17 cellular contexts compared by ENCODE assay signal in genomic region chr17:60439501-60439900, GRCh38. TPM values are rescaled to one million over a fixed set of nuclear protein-coding genes. Genes with fewer than 3 reads are reported as not detected.
A peak's percentile ranks its signal among the peaks of the same experiment; 100 is the strongest.
DNase-seq lines count a peak whose midpoint lies in the region; ATAC-seq, FAIRE-seq and TF ChIP-seq lines count a peak whose summit lies in the region.
"Had no signal": no experiment of that assay in that cellular context is flagged by ENCODE, and none has a peak within 500 bp of the region (broad histone marks: within the 10 kb centered on the region; RNA-seq: fewer than 3 reads in every experiment).

No MANE protein-coding gene starts in this region.

- CTCF ChIA-PET in HepG2 (lab: Yijun Ruan, JAX; ENCODE audit: low intra/inter-chr PET ratio, low total read pairs), result no interaction called here
- CTCF ChIA-PET in activated CD8-positive, alpha-beta T cell treated with anti-CD3 and anti-CD28 coated beads for 36 hours (lab: Charles Lee), result no interaction called here

- intact Hi-C loops in HepG2 (cut with micrococcal nuclease; ENCODE audit: unreplicated experiment) (loop anchor here (10.0 kb wide), 1 partner anchor 125 kb away; no protein-coding TSS in a partner anchor), heart left ventricle (cut with DNase I) (loop anchor here in 8 of 10 donors (5.0 to 10.0 kb wide), 7 partner anchors 195 to 335 kb away; partner anchors contain the start of gene CA4 (in 1 of the 8)), sigmoid colon (cut with DNase I) (loop anchor here (5.0 to 10.0 kb wide), 3 partner anchors 202 to 305 kb away; no protein-coding TSS in a partner anchor)
- intact Hi-C loops in activated CD8-positive, alpha-beta T cell treated with anti-CD3 and anti-CD28 coated beads for 36 hours (cut with micrococcal nuclease), result loop anchor here (10.0 kb wide), 2 partner anchors 295 to 335 kb away; partner anchors contain the start of gene CA4

- no peaks in the 10 kb centered on the region for H3K9me3 ChIP-seq in HepG2 (ENCODE audit: low read length)
- no peaks in the 10 kb centered on the region for H3K9me3 ChIP-seq in heart left ventricle
- no peaks in the 10 kb centered on the region for H3K9me3 ChIP-seq in sigmoid colon
- H3K9me3 ChIP-seq: right atrium auricular region had no signal

- H3K4me1 ChIP-seq in KMS-11 (ENCODE audit: low read depth, poor library complexity, severe bottlenecking) (peaks cover 43% of the 10 kb centered on the region), HepG2 (ENCODE audit: insufficient read depth, low read length) (peaks cover 44% of the 10 kb centered on the region), heart left ventricle (peaks cover 0 to 19% (median 1%) of the 10 kb centered on the region in 12 donors), sigmoid colon (peaks cover 0 to 17% (median 8%) of the 10 kb centered on the region in 4 donors)

- no peak for DNase-seq in GM18507 (ENCODE audit: extremely low spot score, insufficient read length, low read depth)
- DNase-seq in astrocyte of the spinal cord (ENCODE audit: low read depth, low spot score), result peak; percentile 12
- DNase-seq in HepG2 (ENCODE audit: low spot score), result peak; percentile 12
- no peak for DNase-seq in activated CD8-positive, alpha-beta T cell treated with anti-CD3 and anti-CD28 coated beads for 36 hours
- no peak for DNase-seq in DMS79 (lab: John Stamatoyannopoulos, UW)
- DNase-seq in heart left ventricle, result no peak
- no peak for DNase-seq in sigmoid colon
- DNase-seq: activated naive CD4-positive, alpha-beta T cell; CD8-positive, alpha-beta memory T cell; central memory CD4-positive, alpha-beta T cell; GOT3; islet precursor cell; NCI-H1436; T-helper 1 cell had no signal

- H4K20me1 ChIP-seq in KMS-11 (ENCODE audit: insufficient read depth) (no peaks in the 10 kb centered on the region), HepG2 (ENCODE audit: insufficient read depth, low read length) (no peaks in the 10 kb centered on the region)

- no peak for TF ChIP-seq EP300 in HepG2 (IDR thresholded peaks at IDR 0.05; ENCODE audit: low read depth in 2 of 2, low read length in 2 of 2)
- TF ChIP-seq EP300 in HepG2 (CRISPR knock-in tag; IDR thresholded peaks at IDR 0.05; ENCODE audit: borderline replicate concordance), result no peak
- no peak for TF ChIP-seq EP300 in sigmoid colon (IDR thresholded peaks at IDR 0.05)

- POLR2A ChIA-PET in HepG2 (lab: Yijun Ruan, JAX), result no interaction called here
- POLR2A ChIA-PET in activated CD8-positive, alpha-beta T cell treated with anti-CD3 and anti-CD28 coated beads for 36 hours (lab: Charles Lee), result no interaction called here

- BruUV-seq in HepG2 (replicated peaks; lab: Mats Ljungman, UMichigan), result no TSS peak

- H3K9ac ChIP-seq in KMS-11 (0 out of 2 replicates have a peak overlapping the region, but pooled peaks have one; percentile 6), HepG2 (ENCODE audit: insufficient read depth, low read depth, low read length) (no peak overlapping the region; the same call in 1 of the 2 replicates)

- peaks cover 3% of the 10 kb centered on the region for H3K27me3 Mint-ChIP-seq in activated CD8-positive, alpha-beta T cell treated with anti-CD3 and anti-CD28 coated beads for 36 hours

- H3K4me3 Mint-ChIP-seq in activated CD8-positive, alpha-beta T cell treated with anti-CD3 and anti-CD28 coated beads for 36 hours, result no peak overlapping the region
- H3K4me3 Mint-ChIP-seq: CD8-positive, alpha-beta memory T cell had no signal

- no peak for TF ChIP-seq RAD21 in HepG2 (CRISPR knock-in tag; IDR thresholded peaks at IDR 0.05)

- no peak overlapping the region for H3K4me3 ChIP-seq in KMS-11 (IDR thresholded peaks at IDR 0.05; ENCODE audit: insufficient read depth, low read depth, low read length)
- H3K4me3 ChIP-seq in astrocyte of the spinal cord (ENCODE audit: low read depth, low read length), result no peak overlapping the region
- H3K4me3 ChIP-seq in HepG2 (replicated peaks in 1 of 3; ENCODE audit: insufficient read depth in 1 of 3, low read depth in 2 of 3, low read length in 3 of 3), result no peak overlapping the region
- no peak overlapping the region for H3K4me3 ChIP-seq in heart left ventricle
- H3K4me3 ChIP-seq in sigmoid colon, result no peak overlapping the region
- H3K4me3 ChIP-seq: right atrium auricular region had no signal

- FAIRE-seq in GM18507 (lab: Jason Lieb, UNC) (peak; percentile 47), HepG2 (lab: Jason Lieb, UNC) (no peak)

- H2AFZ ChIP-seq in KMS-11 (ENCODE audit: low read depth) (peak overlapping the region; percentile 10; the same call in 1 of the 2 replicates), HepG2 (ENCODE audit: low read length) (peak overlapping the region; percentile 31)

- no peaks in the 10 kb centered on the region for H3K36me3 Mint-ChIP-seq in activated CD8-positive, alpha-beta T cell treated with anti-CD3 and anti-CD28 coated beads for 36 hours (ENCODE audit: low read depth)

- 45% methylated on average over 2 of the region's 2 CpGs for WGBS in HepG2 (ENCODE audit: low lambda C conversion rate)
- 38 to 49% (median 47%) methylated on average over 2 of the region's 2 CpGs for WGBS in heart left ventricle, 4 donors
- 44 to 65% methylated on average over 2 of the region's 2 CpGs for WGBS in sigmoid colon, 2 donors

- H3K79me2 ChIP-seq in KMS-11 (ENCODE audit: insufficient read depth, low read depth) (no peaks in the 10 kb centered on the region), HepG2 (ENCODE audit: insufficient read depth, low read length) (no peaks in the 10 kb centered on the region)

- H3K36me3 ChIP-seq in KMS-11 (ENCODE audit: insufficient read depth) (no peaks in the 10 kb centered on the region), HepG2 (replicated peaks in 1 of 2; ENCODE audit: control insufficient read depth in 1 of 2, insufficient read depth in 2 of 2, low read length in 2 of 2) (no peaks in the 10 kb centered on the region), heart left ventricle (peaks cover 0 to 11% (median 0%) of the 10 kb centered on the region in 9 donors), sigmoid colon (no peaks in the 10 kb centered on the region)
- H3K36me3 ChIP-seq: right atrium auricular region had no signal

- no peaks in the 10 kb centered on the region for H3K4me1 Mint-ChIP-seq in activated CD8-positive, alpha-beta T cell treated with anti-CD3 and anti-CD28 coated beads for 36 hours (ENCODE audit: low read depth)

- H3K9me3 Mint-ChIP-seq in activated CD8-positive, alpha-beta T cell treated with anti-CD3 and anti-CD28 coated beads for 36 hours, result no peaks in the 10 kb centered on the region
- H3K9me3 Mint-ChIP-seq: CD8-positive, alpha-beta memory T cell had no signal

- TF ChIP-seq CTCF in KMS-11 (conservative IDR thresholded peaks at IDR 0.05; ENCODE audit: low read depth, low read length), result no peak
- no peak for TF ChIP-seq CTCF in astrocyte of the spinal cord (IDR thresholded peaks at IDR 0.05; ENCODE audit: low read depth, low read length)
- TF ChIP-seq CTCF in HepG2 (CRISPR knock-in tag; IDR thresholded peaks at IDR 0.05), result no peak
- TF ChIP-seq CTCF in activated CD8-positive, alpha-beta T cell treated with anti-CD3 and anti-CD28 coated beads for 36 hours (IDR thresholded peaks at IDR 0.05), result no peak
- no peak for TF ChIP-seq CTCF in heart left ventricle (IDR thresholded peaks at IDR 0.05)
- no peak for TF ChIP-seq CTCF in sigmoid colon (IDR thresholded peaks at IDR 0.05)

- H3K27me3 ChIP-seq in KMS-11 (ENCODE audit: insufficient read depth, low read depth) (no peaks in the 10 kb centered on the region), HepG2 (ENCODE audit: control insufficient read depth in 1 of 2, insufficient read depth in 2 of 2, low read length in 2 of 2) (no peaks in the 10 kb centered on the region), heart left ventricle (no peaks in the 10 kb centered on the region), sigmoid colon (no peaks in the 10 kb centered on the region)
- H3K27me3 ChIP-seq: right atrium auricular region had no signal

- H3K4me2 ChIP-seq in KMS-11, result peak overlapping the region; percentile 53
- peak overlapping the region; percentile 41; the same call in 1 of the 2 replicates for H3K4me2 ChIP-seq in HepG2 (ENCODE audit: low read depth, low read length)

- H3K27ac ChIP-seq in KMS-11 (peak overlapping the region; percentile 65), HepG2 (ENCODE audit: extremely low read length, insufficient read depth, low read length) (no peak overlapping the region), heart left ventricle (no peak overlapping the region), sigmoid colon (no peak overlapping the region)
- H3K27ac ChIP-seq: right atrium auricular region had no signal

- ATAC-seq in HepG2 (no peak), heart left ventricle (no peak)
- no peak for ATAC-seq in activated CD8-positive, alpha-beta T cell treated with anti-CD3 and anti-CD28 coated beads for 36 hours

- in situ Hi-C loops in astrocyte of the spinal cord (cut with HindIII; ENCODE audit: low sequenced_read_pairs) (no loop called here), HepG2 (cut with HindIII; ENCODE audit: extremely low pct_ligation_motif_present, low pct_unique_long_range_greater_than_20kb) (loop anchor here (10.0 kb wide), 1 partner anchor 275 kb away; no protein-coding TSS in a partner anchor)

- H3K27ac Mint-ChIP-seq in activated CD8-positive, alpha-beta T cell treated with anti-CD3 and anti-CD28 coated beads for 36 hours, result no peak overlapping the region
- H3K27ac Mint-ChIP-seq: CD8-positive, alpha-beta memory T cell had no signal

- no peak for TF ChIP-seq POLR2A in HepG2 (IDR thresholded peaks at IDR 0.05; ENCODE audit: insufficient read depth in 1 of 2, low read depth in 2 of 2, low read length in 2 of 2)
- TF ChIP-seq POLR2A in heart left ventricle (IDR thresholded peaks at IDR 0.05), result no peak
- TF ChIP-seq POLR2A in sigmoid colon (IDR thresholded peaks at IDR 0.05), result no peak

RNA-seq across cellular contexts. Expression of gene CHCT1, which starts 17.2 kb away (rescaled TPM):
- not detected in 2 replicates for total RNA-seq in HepG2 (2016; rRNA removed; fragmentation: Illumina TruSeq; extraction: Trizol)
- not detected in 2 replicates for total RNA-seq in HepG2 (2016; cell fraction: cytosol; rRNA removed; fragmentation: Illumina TruSeq; extraction: Trizol; ENCODE audit: low read depth)
- total RNA-seq in HepG2 (2016; cell fraction: insoluble cytoplasmic fraction; rRNA removed; fragmentation: Illumina TruSeq; extraction: Trizol), result not detected in 2 replicates
- not detected in 2 replicates for total RNA-seq in HepG2 (2016; cell fraction: membrane; rRNA removed; fragmentation: Illumina TruSeq; extraction: Trizol)
- not detected in 2 replicates for total RNA-seq in HepG2 (2016; cell fraction: nucleus; rRNA removed; fragmentation: Illumina TruSeq; extraction: Trizol)
- polyA plus RNA-seq in HepG2 (2011; rRNA removed), result not detected in 2 replicates
- polyA plus RNA-seq in HepG2 (2011; cell fraction: cytosol; rRNA removed), result not detected in 2 replicates
- polyA plus RNA-seq in HepG2 (2011; cell fraction: nucleus; rRNA removed), result not detected in 2 replicates
- not detected in 2 replicates for polyA plus RNA-seq in HepG2 (2012)
- polyA plus RNA-seq in HepG2 (2016; cell fraction: cytosol; fragmentation: Illumina TruSeq; extraction: Trizol; ENCODE audit: low read depth), result not detected in 2 replicates
- polyA plus RNA-seq in HepG2 (2016; cell fraction: insoluble cytoplasmic fraction; fragmentation: Illumina TruSeq; extraction: Trizol; ENCODE audit: low read depth), result not detected in 2 replicates
- polyA plus RNA-seq in HepG2 (2016; cell fraction: membrane; fragmentation: Illumina TruSeq; extraction: Trizol; ENCODE audit: low read depth), result not detected in 2 replicates
- not detected in 2 replicates for polyA plus RNA-seq in HepG2 (2016; cell fraction: nucleus; fragmentation: Illumina TruSeq; extraction: Trizol; ENCODE audit: insufficient read depth, low read depth)
- not detected in 2 replicates for polyA minus RNA-seq in HepG2 (2011; rRNA and poly(A)+ RNA removed; ENCODE audit: low replicate concordance)
- polyA minus RNA-seq in HepG2 (2011; cell fraction: cytosol; rRNA and poly(A)+ RNA removed), result not detected in 2 replicates
- not detected in 2 replicates for polyA minus RNA-seq in HepG2 (2011; cell fraction: nucleus; rRNA and poly(A)+ RNA removed)
- not detected for total RNA-seq in activated CD8-positive, alpha-beta T cell treated with anti-CD3 and anti-CD28 coated beads for 36 hours
- total RNA-seq in heart left ventricle, result under 1 TPM in 1 of 9 donors, not detected in 8; 0.27 TPM
- polyA plus RNA-seq in heart left ventricle, result not detected
- total RNA-seq in sigmoid colon, result not detected
- not detected for polyA plus RNA-seq in sigmoid colon
- total RNA-seq: myocyte, right atrium auricular region had no signal
- polyA plus RNA-seq: CD8-positive, alpha-beta memory T cell had no signal

RNA-seq across cellular contexts. Expression of gene USP32, which starts 47.6 kb away (rescaled TPM):
- total RNA-seq in HepG2 (2016; rRNA removed; fragmentation: Illumina TruSeq; extraction: Trizol), result 39.9 and 52.9 TPM in 2 replicates
- 12.8 and 14.5 TPM in 2 replicates for total RNA-seq in HepG2 (2016; cell fraction: cytosol; rRNA removed; fragmentation: Illumina TruSeq; extraction: Trizol; ENCODE audit: low read depth)
- total RNA-seq in HepG2 (2016; cell fraction: insoluble cytoplasmic fraction; rRNA removed; fragmentation: Illumina TruSeq; extraction: Trizol), result 40.0 and 51.5 TPM in 2 replicates
- total RNA-seq in HepG2 (2016; cell fraction: membrane; rRNA removed; fragmentation: Illumina TruSeq; extraction: Trizol), result 25.1 and 28.6 TPM in 2 replicates
- total RNA-seq in HepG2 (2016; cell fraction: nucleus; rRNA removed; fragmentation: Illumina TruSeq; extraction: Trizol), result 40.8 and 45.7 TPM in 2 replicates
- 24.9 and 25.6 TPM in 2 replicates for polyA plus RNA-seq in HepG2 (2011; rRNA removed)
- polyA plus RNA-seq in HepG2 (2011; cell fraction: cytosol; rRNA removed), result 11.6 and 17.6 TPM in 2 replicates
- 13.1 and 18.9 TPM in 2 replicates for polyA plus RNA-seq in HepG2 (2011; cell fraction: nucleus; rRNA removed)
- polyA plus RNA-seq in HepG2 (2012), result 23.3 and 24.2 TPM in 2 replicates
- polyA plus RNA-seq in HepG2 (2016; cell fraction: cytosol; fragmentation: Illumina TruSeq; extraction: Trizol; ENCODE audit: low read depth), result 1.5 and 1.6 TPM in 2 replicates
- 33.3 and 35.1 TPM in 2 replicates for polyA plus RNA-seq in HepG2 (2016; cell fraction: insoluble cytoplasmic fraction; fragmentation: Illumina TruSeq; extraction: Trizol; ENCODE audit: low read depth)
- polyA plus RNA-seq in HepG2 (2016; cell fraction: membrane; fragmentation: Illumina TruSeq; extraction: Trizol; ENCODE audit: low read depth), result 7.6 and 9.5 TPM in 2 replicates
- polyA plus RNA-seq in HepG2 (2016; cell fraction: nucleus; fragmentation: Illumina TruSeq; extraction: Trizol; ENCODE audit: insufficient read depth, low read depth), result 26.1 and 32.2 TPM in 2 replicates
- 27.9 and 28.2 TPM in 2 replicates for polyA minus RNA-seq in HepG2 (2011; rRNA and poly(A)+ RNA removed; ENCODE audit: low replicate concordance)
- polyA minus RNA-seq in HepG2 (2011; cell fraction: cytosol; rRNA and poly(A)+ RNA removed), result 23.9 and 34.8 TPM in 2 replicates
- polyA minus RNA-seq in HepG2 (2011; cell fraction: nucleus; rRNA and poly(A)+ RNA removed), result 57.9 and 63.0 TPM in 2 replicates
- 10 to 100 TPM; 26.5 TPM for total RNA-seq in activated CD8-positive, alpha-beta T cell treated with anti-CD3 and anti-CD28 coated beads for 36 hours
- 10 to 100 TPM; 22.0 to 50.0 (median 34.7) TPM for total RNA-seq in heart left ventricle
- 10 to 100 TPM in 1 of 2 donors, 1 to 10 TPM in 1; 9.8 to 29.3 TPM for polyA plus RNA-seq in heart left ventricle
- total RNA-seq in sigmoid colon, result 10 to 100 TPM; 39.6 to 50.9 (median 44.1) TPM
- 10 to 100 TPM; 10.6 to 18.0 (median 16.7) TPM for polyA plus RNA-seq in sigmoid colon

Comparison
In these comparisons a context has a peak if more than half of its experiments do, and no peak if none do; other contexts are left out.
1. DNase-seq: peak in astrocyte of the spinal cord (single experiment) and HepG2 (single experiment); none in GM18507 (single experiment), activated CD8-positive, alpha-beta T cell treated with anti-CD3 and anti-CD28 coated beads for 36 hours (single experiment), DMS79 (single experiment), heart left ventricle (0 of 5) and sigmoid colon (single experiment).